ENCODE assay signal across 21 cellular contexts in the genomic region with DNA sequence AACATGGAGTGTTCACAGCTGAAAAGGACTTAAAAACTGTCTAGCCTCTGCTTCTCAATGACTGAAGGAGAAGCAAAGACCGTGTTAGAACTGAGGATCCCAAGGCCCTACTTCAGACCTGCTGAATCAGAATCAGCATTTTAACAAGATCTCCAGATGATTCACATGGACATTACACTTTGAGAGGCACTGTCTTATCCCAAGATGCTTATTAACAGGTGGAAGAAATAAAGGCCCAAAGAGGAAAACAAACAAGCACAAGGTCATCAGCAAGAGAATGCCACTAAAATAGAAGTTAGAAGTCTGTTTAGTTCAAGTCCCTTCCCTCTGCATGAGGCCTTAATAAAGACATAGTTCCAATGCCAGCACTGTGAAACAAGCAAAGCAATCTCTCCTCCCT.
"Had no signal": no experiment of that assay in that cellular context is flagged by ENCODE, and none has a peak within 500 bp of the region (broad histone marks: within the 10 kb centered on the region; RNA-seq: fewer than 3 reads in every experiment).

No MANE protein-coding gene starts in this region.

- H3K36me3 Mint-ChIP-seq: memory B cell, WTC11 had no signal

- H3K4me3 Mint-ChIP-seq: activated naive CD4-positive, alpha-beta T cell treated with anti-CD3 and anti-CD28 coated beads, Interleukin-2, amount 10 ng/mL, durations not matched to agents 7 days and 5 days; memory B cell; nephron; T-helper 1 cell treated with Interleukin-12 subunit alpha and Interleukin-12 subunit beta and Interleukin-4 antibody, amounts not matched to agents 30 μg/mL and 1 μg/mL, for 36 hours; WTC11 had no signal

- H3K27ac Mint-ChIP-seq: activated T-helper 2 cell treated with anti-CD3 and anti-CD28 coated beads, Interferon-gamma antibody, Interleukin-2, Interleukin-4, amounts not matched to agents 10 μg/mL and 5 μg/mL and 100 μg/mL, durations not matched to agents 14 hours and 24 hours and 36 hours; memory B cell; T-helper 1 cell treated with Interleukin-12 subunit alpha and Interleukin-12 subunit beta and Interleukin-4 antibody, amounts not matched to agents 30 μg/mL and 1 μg/mL, for 36 hours; WTC11 had no signal

- H3K9me3 Mint-ChIP-seq: activated naive CD4-positive, alpha-beta T cell treated with anti-CD3 and anti-CD28 coated beads, Interleukin-2, amount 10 ng/mL, durations not matched to agents 7 days and 5 days; activated T-helper 2 cell treated with anti-CD3 and anti-CD28 coated beads, Interferon-gamma antibody, Interleukin-2, Interleukin-4, amounts not matched to agents 10 μg/mL and 5 μg/mL and 100 μg/mL, durations not matched to agents 14 hours and 24 hours and 36 hours; memory B cell; nephron; T-helper 1 cell treated with Interleukin-12 subunit alpha and Interleukin-12 subunit beta and Interleukin-4 antibody, amounts not matched to agents 30 μg/mL and 1 μg/mL, for 36 hours; WTC11 had no signal

- DNase-seq: activated CD4-positive, alpha-beta T cell treated with anti-CD3 and anti-CD28 coated beads for 4 hours; activated naive CD4-positive, alpha-beta T cell treated with anti-CD3 and anti-CD28 coated beads, Interleukin-2, amount 10 ng/mL, durations not matched to agents 7 days and 5 days; amniotic stem cell; caudate nucleus; effector CD4-positive, alpha-beta T cell; foreskin fibroblast; glutamatergic neuron; hypothalamus; left ventricle myocardium inferior; mucosa of descending colon; occipital lobe; right cardiac atrium; SK-N-SH; stomach; testis; upper lobe of left lung had no signal

- ATAC-seq: WTC11 had no signal

- H3K9me3 ChIP-seq: left ventricle myocardium inferior, mucosa of descending colon, SK-N-SH, stomach, testis, upper lobe of left lung had no signal
